In genomic region chr2:210224660-210225460, GRCh38 we compare ENCODE assay signal across 7 cellular contexts. TPM values are rescaled to one million over a fixed set of nuclear protein-coding genes. Genes with fewer than 3 reads are reported as not detected.
DNase-seq lines count a peak whose midpoint lies in the region; ATAC-seq and TF ChIP-seq lines count a peak whose summit lies in the region.

ACADL (minus strand) TSS chr2:210225447; CDS start chr2:210225263, 184 bp downstream.

- no peak within 1 kb of the TSS for H3K4me3 Mint-ChIP-seq in activated CD8-positive, alpha-beta memory T cell treated with anti-CD3 and anti-CD28 coated beads, Interleukin-2, amount 10 ng/mL, durations not matched to agents 7 days and 5 days
- H3K4me3 Mint-ChIP-seq in glutamatergic neuron (ENCODE audit: unreplicated experiment), result peak within 1 kb of the TSS; percentile 80

- no peaks in the 10 kb centered on the region for H3K36me3 Mint-ChIP-seq in activated CD8-positive, alpha-beta memory T cell treated with anti-CD3 and anti-CD28 coated beads, Interleukin-2, amount 10 ng/mL, durations not matched to agents 7 days and 5 days
- no peaks in the 10 kb centered on the region for H3K36me3 Mint-ChIP-seq in glutamatergic neuron (ENCODE audit: unreplicated experiment)

- H3K36me3 ChIP-seq in ES-I3 (ENCODE audit: insufficient read depth, low read length), result no peaks in the 10 kb centered on the region

- no peak for DNase-seq in activated CD8-positive, alpha-beta memory T cell treated with anti-CD3 and anti-CD28 coated beads, Interleukin-2, amount 10 ng/mL, durations not matched to agents 7 days and 5 days
- DNase-seq in glutamatergic neuron, result peak; percentile 67
- DNase-seq in omental fat pad (ENCODE audit: low spot score), result no peak
- no peak for DNase-seq in NK-92 treated with Interleukin-12 subunit alpha and Interleukin-12 subunit beta, amount 100 ng/mL, for 24 hours (lab: John Stamatoyannopoulos, UW)

- H3K27ac Mint-ChIP-seq in activated CD8-positive, alpha-beta memory T cell treated with anti-CD3 and anti-CD28 coated beads, Interleukin-2, amount 10 ng/mL, durations not matched to agents 7 days and 5 days, result no peak within 1 kb of the TSS
- no peak within 1 kb of the TSS for H3K27ac Mint-ChIP-seq in glutamatergic neuron (ENCODE audit: unreplicated experiment)

- peaks cover 7% of the 10 kb centered on the region; the same call in 1 of the 2 replicates for H3K4me1 ChIP-seq in ES-I3 (ENCODE audit: insufficient read depth, low read length)

- H3K9me3 ChIP-seq in ES-I3 (ENCODE audit: control insufficient read depth, insufficient read depth, low read length), result no peaks in the 10 kb centered on the region

- H3K9ac ChIP-seq in ES-I3 (ENCODE audit: low read depth, low read length), result peak within 1 kb of the TSS; percentile 77

- H3K4me1 Mint-ChIP-seq in activated CD8-positive, alpha-beta memory T cell treated with anti-CD3 and anti-CD28 coated beads, Interleukin-2, amount 10 ng/mL, durations not matched to agents 7 days and 5 days, result peaks cover 4% of the 10 kb centered on the region
- H3K4me1 Mint-ChIP-seq in glutamatergic neuron (ENCODE audit: low read depth, unreplicated experiment), result no peaks in the 10 kb centered on the region

- CTCF ChIA-PET in activated CD8-positive, alpha-beta memory T cell treated with anti-CD3 and anti-CD28 coated beads, Interleukin-2, amount 10 ng/mL, durations not matched to agents 7 days and 5 days (lab: Charles Lee), result no interaction called here

- peaks cover 56% of the 10 kb centered on the region for H3K27me3 Mint-ChIP-seq in activated CD8-positive, alpha-beta memory T cell treated with anti-CD3 and anti-CD28 coated beads, Interleukin-2, amount 10 ng/mL, durations not matched to agents 7 days and 5 days
- peaks cover 6% of the 10 kb centered on the region for H3K27me3 Mint-ChIP-seq in glutamatergic neuron (ENCODE audit: unreplicated experiment)

- no peaks in the 10 kb centered on the region for H3K9me3 Mint-ChIP-seq in activated CD8-positive, alpha-beta memory T cell treated with anti-CD3 and anti-CD28 coated beads, Interleukin-2, amount 10 ng/mL, durations not matched to agents 7 days and 5 days (ENCODE audit: low read depth)
- no peaks in the 10 kb centered on the region for H3K9me3 Mint-ChIP-seq in glutamatergic neuron (ENCODE audit: unreplicated experiment)

- TF ChIP-seq CTCF in glutamatergic neuron (IDR thresholded peaks at IDR 0.05; ENCODE audit: partially characterized antibody, unreplicated experiment) (no peak), omental fat pad (IDR thresholded peaks at IDR 0.05) (no peak)

- ATAC-seq in HG03354 (IDR thresholded peaks at IDR 0.05; ENCODE audit: poor library complexity, severe bottlenecking, unreplicated experiment) (peak; percentile 54), omental fat pad (ENCODE audit: low FRiP score) (peak; percentile 80), HG03342 (IDR thresholded peaks at IDR 0.05; ENCODE audit: unreplicated experiment) (no peak)
- peak; percentile 68 for ATAC-seq in activated CD8-positive, alpha-beta memory T cell treated with anti-CD3 and anti-CD28 coated beads, Interleukin-2, amount 10 ng/mL, durations not matched to agents 7 days and 5 days

RNA-seq across cellular contexts. Expression of gene ACADL, which starts in this region (rescaled TPM):
- total RNA-seq in activated CD8-positive, alpha-beta memory T cell treated with anti-CD3 and anti-CD28 coated beads, Interleukin-2, amount 10 ng/mL, durations not matched to agents 7 days and 5 days, result not detected
- total RNA-seq in glutamatergic neuron (ENCODE audit: unreplicated experiment) (not detected), omental fat pad (10 to 100 TPM in 2 of 4 donors, 1 to 10 TPM in 2; 4.2 to 17.3 (median 11.7) TPM)

Comparison
In these comparisons a context has a peak if more than half of its experiments do, and no peak if none do; other contexts are left out.
1. Peak in ATAC-seq in activated CD8-positive, alpha-beta memory T cell treated with anti-CD3 and anti-CD28 coated beads, Interleukin-2, amount 10 ng/mL, durations not matched to agents 7 days and 5 days; RNA of the gene not detected or under 1 TPM.
2. Peak in DNase-seq in glutamatergic neuron; RNA of the gene not detected or under 1 TPM.